7 cellular contexts compared by ENCODE assay signal in the genomic region with DNA sequence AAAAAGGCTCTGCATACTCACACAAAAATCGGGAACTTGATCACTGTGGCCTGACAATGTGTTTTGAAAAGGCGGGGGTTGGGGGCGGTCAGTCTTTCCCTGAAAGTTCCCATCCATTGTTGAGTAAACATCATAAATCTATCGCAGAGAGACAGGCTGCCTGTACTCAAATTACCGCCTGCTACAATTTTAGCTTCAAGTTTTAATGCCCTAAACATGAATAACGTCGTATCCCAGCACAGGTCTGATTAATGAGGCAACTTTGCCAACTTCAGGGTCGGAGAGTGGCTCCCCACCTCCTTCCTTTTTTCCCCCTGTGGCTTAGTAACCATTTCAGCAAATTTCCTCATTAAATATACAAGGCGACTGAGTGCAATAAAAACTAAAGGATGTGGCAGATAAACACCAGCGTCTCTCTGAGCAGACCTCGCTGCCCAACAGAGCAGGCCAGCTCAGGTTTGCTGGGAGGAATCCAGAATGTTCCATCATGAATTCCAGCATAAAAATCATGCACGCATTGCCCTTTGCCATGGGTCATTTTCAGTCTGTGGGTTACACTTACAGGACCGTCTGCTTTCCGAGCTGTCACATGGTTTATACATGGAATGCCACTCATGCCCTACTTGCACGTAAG.
DNase-seq lines count a peak whose midpoint lies in the region; ATAC-seq, FAIRE-seq and TF ChIP-seq lines count a peak whose summit lies in the region.
"Not testable (repeated sequence)": the region's sequence is repeated elsewhere in the genome, so short reads cannot be mapped to it uniquely, and the experiment has no call there.

No MANE protein-coding gene starts in this region.

- dilution Hi-C loops in endothelial cell of umbilical vein (cut with MboI; ENCODE audit: extremely low pct_ligation_motif_present, low sequenced_read_pairs): not testable (repeated sequence)

- CTCF ChIA-PET in endothelial cell of umbilical vein (lab: Charles Lee): not testable (repeated sequence)

- not testable (repeated sequence) for H3K79me2 ChIP-seq in endothelial cell of umbilical vein (ENCODE audit: control insufficient read depth, insufficient read depth, low read length)

- not testable (repeated sequence) for TF ChIP-seq CTCF in endothelial cell of umbilical vein (IDR thresholded peaks at IDR 0.05; ENCODE audit: extremely low read depth in 1 of 2, insufficient read depth in 1 of 2, low read depth in 1 of 2, low read length in 2 of 2); osteocyte (IDR thresholded peaks at IDR 0.05); gastrocnemius medialis (IDR thresholded peaks at IDR 0.05 in 4 of 5, conservative IDR thresholded peaks at IDR 0.05 in 1 of 5); type B pancreatic cell (conservative IDR thresholded peaks at IDR 0.05)

- ATAC-seq in CD4-positive, CD25-positive, alpha-beta regulatory T cell (ENCODE audit: low read depth in 2 of 2); activated naive CD8-positive, alpha-beta T cell treated with anti-CD3 and anti-CD28 coated beads, Interleukin-2, amount 50 U/mL, for 24 hours: not testable (repeated sequence)
- ATAC-seq in left colon: peak; percentile 54
- peak; percentile 55 to 75 for ATAC-seq in gastrocnemius medialis

- not testable (repeated sequence) for DNase-seq in CD4-positive, CD25-positive, alpha-beta regulatory T cell; activated naive CD8-positive, alpha-beta T cell treated with anti-CD3 and anti-CD28 coated beads, Interleukin-2, amount 50 U/mL, for 24 hours; endothelial cell of umbilical vein (ENCODE audit: low read depth, low spot score); left colon; gastrocnemius medialis; type B pancreatic cell (ENCODE audit: extremely low spot score, unreplicated experiment)
- peak; percentile 3 for DNase-seq in osteocyte (ENCODE audit: extremely low spot score, unreplicated experiment)

- not testable (repeated sequence) for H3K4me3 Mint-ChIP-seq in CD4-positive, CD25-positive, alpha-beta regulatory T cell; activated naive CD8-positive, alpha-beta T cell treated with anti-CD3 and anti-CD28 coated beads, Interleukin-2, amount 50 U/mL, for 24 hours; osteocyte (ENCODE audit: unreplicated experiment)
- H3K4me3 Mint-ChIP-seq in type B pancreatic cell: peak overlapping the region; percentile 6

- H3K4me2 ChIP-seq in endothelial cell of umbilical vein (ENCODE audit: insufficient read depth, low read length): not testable (repeated sequence)

- H3K4me3 ChIP-seq in CD4-positive, CD25-positive, alpha-beta regulatory T cell (ENCODE audit: low read depth, low read length); endothelial cell of umbilical vein (replicated peaks in 1 of 3; ENCODE audit: insufficient read depth in 1 of 3, low read depth in 1 of 3, low read length in 3 of 3); gastrocnemius medialis: not testable (repeated sequence)

- POLR2A ChIA-PET in endothelial cell of umbilical vein (lab: Charles Lee): not testable (repeated sequence)

- not testable (repeated sequence) for H3K9me1 ChIP-seq in endothelial cell of umbilical vein (replicated peaks; ENCODE audit: control insufficient read depth, extremely low read depth, insufficient read depth, low read length)

- not testable (repeated sequence) for H3K27me3 Mint-ChIP-seq in CD4-positive, CD25-positive, alpha-beta regulatory T cell; activated naive CD8-positive, alpha-beta T cell treated with anti-CD3 and anti-CD28 coated beads, Interleukin-2, amount 50 U/mL, for 24 hours; osteocyte (ENCODE audit: unreplicated experiment); type B pancreatic cell

- H4K20me1 ChIP-seq in endothelial cell of umbilical vein (replicated peaks; ENCODE audit: control insufficient read depth, extremely low read depth, insufficient read depth, low read length): not testable (repeated sequence)

- H3K27ac ChIP-seq in CD4-positive, CD25-positive, alpha-beta regulatory T cell (ENCODE audit: insufficient read depth, low read length, poor library complexity, severe bottlenecking); endothelial cell of umbilical vein (ENCODE audit: insufficient read depth, low read depth, low read length); gastrocnemius medialis: not testable (repeated sequence)

- in situ Hi-C loops in gastrocnemius medialis (cut with MboI; ENCODE audit: low sequenced_read_pairs in 4 of 4): not testable (repeated sequence)

- H3K9me3 ChIP-seq in CD4-positive, CD25-positive, alpha-beta regulatory T cell (ENCODE audit: control insufficient read depth in 2 of 2, low read length in 2 of 2); endothelial cell of umbilical vein (replicated peaks; ENCODE audit: control insufficient read depth, insufficient read depth, low read length); gastrocnemius medialis: not testable (repeated sequence)

- TF ChIP-seq POLR2A in endothelial cell of umbilical vein (IDR thresholded peaks at IDR 0.05; ENCODE audit: low read depth, low read length); gastrocnemius medialis (IDR thresholded peaks at IDR 0.05): not testable (repeated sequence)

- H2AFZ ChIP-seq in endothelial cell of umbilical vein (ENCODE audit: low read depth, low read length): not testable (repeated sequence)

- H3K27ac Mint-ChIP-seq in CD4-positive, CD25-positive, alpha-beta regulatory T cell: peak overlapping the region in 2 of 3 donors; percentile 62 to 66
- peak overlapping the region; percentile 67 for H3K27ac Mint-ChIP-seq in activated naive CD8-positive, alpha-beta T cell treated with anti-CD3 and anti-CD28 coated beads, Interleukin-2, amount 50 U/mL, for 24 hours
- H3K27ac Mint-ChIP-seq in osteocyte (ENCODE audit: unreplicated experiment); type B pancreatic cell: not testable (repeated sequence)

- intact Hi-C loops in endothelial cell of umbilical vein (cut with micrococcal nuclease); left colon (cut with DNase I, micrococcal nuclease); gastrocnemius medialis (cut with DNase I; ENCODE audit: low total_unique reads): not testable (repeated sequence)

- BruUV-seq in endothelial cell of umbilical vein (replicated peaks; lab: Mats Ljungman, UMichigan): not testable (repeated sequence)

- not testable (repeated sequence) for H3K9me3 Mint-ChIP-seq in CD4-positive, CD25-positive, alpha-beta regulatory T cell; activated naive CD8-positive, alpha-beta T cell treated with anti-CD3 and anti-CD28 coated beads, Interleukin-2, amount 50 U/mL, for 24 hours; osteocyte (ENCODE audit: unreplicated experiment); type B pancreatic cell

- not testable (repeated sequence) for H3K4me1 ChIP-seq in CD4-positive, CD25-positive, alpha-beta regulatory T cell (ENCODE audit: control insufficient read depth, insufficient read depth, low read length, poor library complexity, severe bottlenecking); endothelial cell of umbilical vein (ENCODE audit: control insufficient read depth, extremely low read depth, insufficient read depth, low read length); gastrocnemius medialis

- H3K9ac ChIP-seq in endothelial cell of umbilical vein (replicated peaks; ENCODE audit: extremely low read depth, insufficient read depth, low read length): not testable (repeated sequence)

- not testable (repeated sequence) for H3K36me3 ChIP-seq in CD4-positive, CD25-positive, alpha-beta regulatory T cell (ENCODE audit: control insufficient read depth, insufficient read depth, low read length); endothelial cell of umbilical vein (ENCODE audit: control insufficient read depth in 2 of 2, extremely low read depth in 1 of 2, insufficient read depth in 2 of 2, low read length in 2 of 2); gastrocnemius medialis

- not testable (repeated sequence) for H3K27me3 ChIP-seq in CD4-positive, CD25-positive, alpha-beta regulatory T cell (ENCODE audit: control insufficient read depth, insufficient read depth, low read length); endothelial cell of umbilical vein (ENCODE audit: control insufficient read depth in 2 of 2, insufficient read depth in 2 of 2, low read length in 2 of 2); gastrocnemius medialis

- H3K36me3 Mint-ChIP-seq in CD4-positive, CD25-positive, alpha-beta regulatory T cell; activated naive CD8-positive, alpha-beta T cell treated with anti-CD3 and anti-CD28 coated beads, Interleukin-2, amount 50 U/mL, for 24 hours (ENCODE audit: low read depth); osteocyte (ENCODE audit: unreplicated experiment); type B pancreatic cell: not testable (repeated sequence)

- H3K4me1 Mint-ChIP-seq in CD4-positive, CD25-positive, alpha-beta regulatory T cell: peaks cover 0 to 25% (median 6%) of the 10 kb centered on the region in 4 donors
- peaks cover 40% of the 10 kb centered on the region for H3K4me1 Mint-ChIP-seq in activated naive CD8-positive, alpha-beta T cell treated with anti-CD3 and anti-CD28 coated beads, Interleukin-2, amount 50 U/mL, for 24 hours
- H3K4me1 Mint-ChIP-seq in osteocyte (ENCODE audit: unreplicated experiment): peaks cover 16% of the 10 kb centered on the region
- peaks cover 13% of the 10 kb centered on the region for H3K4me1 Mint-ChIP-seq in type B pancreatic cell (ENCODE audit: unreplicated experiment)

- FAIRE-seq in endothelial cell of umbilical vein (lab: Jason Lieb, UNC): peak; percentile 83
